Comparison of ENCODE assay signal across 18 cellular contexts in genomic region chr14:60245316-60246177, GRCh38. TPM values are rescaled to one million over a fixed set of nuclear protein-coding genes. Genes with fewer than 3 reads are reported as not detected.
DNase-seq lines count a peak whose midpoint lies in the region; ATAC-seq and TF ChIP-seq lines count a peak whose summit lies in the region.
"Had no signal": no experiment of that assay in that cellular context is flagged by ENCODE, and none has a peak within 500 bp of the region (broad histone marks: within the 10 kb centered on the region; RNA-seq: fewer than 3 reads in every experiment).

No MANE protein-coding gene starts in this region.

- H3K4me1 ChIP-seq in Caco-2 = peaks cover 4% of the 10 kb centered on the region; the same call in 1 of the 2 replicates
- H3K4me1 ChIP-seq: uterus had no signal

- no peaks in the 10 kb centered on the region for H3K36me3 ChIP-seq in Caco-2 (ENCODE audit: control insufficient read depth, insufficient read depth, low read length)
- H3K36me3 ChIP-seq: ascending aorta, sigmoid colon, uterus had no signal

- H3K9me3 ChIP-seq in Caco-2 = no peaks in the 10 kb centered on the region
- H3K9me3 ChIP-seq: ascending aorta, sigmoid colon, uterus had no signal

- no peaks in the 10 kb centered on the region for H3K9me3 Mint-ChIP-seq in activated naive CD8-positive, alpha-beta T cell treated with anti-CD3 and anti-CD28 coated beads, Interleukin-2, amount 10 ng/mL, durations not matched to agents 7 days and 5 days
- H3K9me3 Mint-ChIP-seq in type B pancreatic cell = peaks cover 4% of the 10 kb centered on the region
- no peaks in the 10 kb centered on the region for H3K9me3 Mint-ChIP-seq in Caco-2 (ENCODE audit: unreplicated experiment)
- H3K9me3 Mint-ChIP-seq in Calu3 (ENCODE audit: low read depth, unreplicated experiment) = no peaks in the 10 kb centered on the region
- H3K9me3 Mint-ChIP-seq: HFFc6; stimulated activated naive CD8-positive, alpha-beta T cell treated with anti-CD3 and anti-CD28 coated beads, Interleukin-15, amount 100 ng/mL, for 72 hours had no signal

- intact Hi-C loops in Caco-2 (cut with micrococcal nuclease; ENCODE audit: unreplicated experiment) = loop anchor here (5.0 kb wide), 1 partner anchor 87 kb away; no protein-coding TSS in a partner anchor
- intact Hi-C loops in Calu3 (cut with micrococcal nuclease; ENCODE audit: unreplicated experiment) = no loop called here

- CTCF ChIA-PET in Caco-2 (lab: Charles Lee) = no interaction called here
- CTCF ChIA-PET in Calu3 (lab: Charles Lee) = interaction anchor here (0.6 kb wide), 1 partner anchor 220 kb away, joined by 3 read pairs; no protein-coding TSS in a partner anchor

- H3K4me3 Mint-ChIP-seq in activated naive CD8-positive, alpha-beta T cell treated with anti-CD3 and anti-CD28 coated beads, Interleukin-2, amount 10 ng/mL, durations not matched to agents 7 days and 5 days = no peak overlapping the region
- peak overlapping the region; percentile 5 for H3K4me3 Mint-ChIP-seq in type B pancreatic cell
- H3K4me3 Mint-ChIP-seq in Caco-2 (ENCODE audit: unreplicated experiment) = no peak overlapping the region
- no peak overlapping the region for H3K4me3 Mint-ChIP-seq in Calu3 (ENCODE audit: low read depth, unreplicated experiment)
- H3K4me3 Mint-ChIP-seq: HFFc6 had no signal

- peak; percentile 14 for DNase-seq in stimulated activated CD4-positive, alpha-beta T cell treated with anti-CD3 and anti-CD28 coated beads, Interleukin-15, amount 100 ng/mL, for 24 hours
- no peak for DNase-seq in stimulated activated CD4-positive, alpha-beta T cell treated with anti-CD3 and anti-CD28 coated beads, Interleukin-12 subunit alpha, Interleukin-12 subunit beta, amount 100 ng/mL, for 4 hours
- DNase-seq in HUDEP-2 (lab: John Stamatoyannopoulos, UW; ENCODE audit: unreplicated experiment in 76 of 76) (peak in 61 of 76 experiments; percentile 9 to 84 (median 45)), type B pancreatic cell (ENCODE audit: extremely low spot score, unreplicated experiment) (no peak), Caco-2 (no peak), Calu3 (no peak)
- DNase-seq in activated naive CD8-positive, alpha-beta T cell treated with anti-CD3 and anti-CD28 coated beads, Interleukin-2, amount 10 ng/mL, durations not matched to agents 7 days and 5 days = no peak
- DNase-seq: cortex of kidney, head of caudate nucleus, HFFc6, NCI-H2029, NCI-H524, sigmoid colon, uterus had no signal

- H3K36me3 Mint-ChIP-seq in activated naive CD8-positive, alpha-beta T cell treated with anti-CD3 and anti-CD28 coated beads, Interleukin-2, amount 10 ng/mL, durations not matched to agents 7 days and 5 days = peaks cover 2% of the 10 kb centered on the region
- no peaks in the 10 kb centered on the region for H3K36me3 Mint-ChIP-seq in type B pancreatic cell
- peaks cover 21% of the 10 kb centered on the region for H3K36me3 Mint-ChIP-seq in Caco-2 (ENCODE audit: insufficient read depth, unreplicated experiment)
- peaks cover 25% of the 10 kb centered on the region for H3K36me3 Mint-ChIP-seq in Calu3 (ENCODE audit: insufficient read depth, unreplicated experiment)

- BruUV-seq in Caco-2 (replicated peaks; lab: Mats Ljungman, UMichigan) (no TSS peak), Calu3 (replicated peaks; lab: Mats Ljungman, UMichigan) (no TSS peak)

- POLR2A ChIA-PET in activated naive CD8-positive, alpha-beta T cell treated with anti-CD3 and anti-CD28 coated beads, Interleukin-2, amount 10 ng/mL, durations not matched to agents 7 days and 5 days (lab: Charles Lee) = no interaction called here
- POLR2A ChIA-PET in Caco-2 (lab: Charles Lee) = no interaction called here

- peak overlapping the region; percentile 21 for H3K27ac Mint-ChIP-seq in activated naive CD8-positive, alpha-beta T cell treated with anti-CD3 and anti-CD28 coated beads, Interleukin-2, amount 10 ng/mL, durations not matched to agents 7 days and 5 days
- H3K27ac Mint-ChIP-seq in type B pancreatic cell (no peak overlapping the region), Caco-2 (ENCODE audit: unreplicated experiment) (no peak overlapping the region), Calu3 (ENCODE audit: unreplicated experiment) (no peak overlapping the region)
- H3K27ac Mint-ChIP-seq: HFFc6; stimulated activated naive CD8-positive, alpha-beta T cell treated with anti-CD3 and anti-CD28 coated beads, Interleukin-15, amount 100 ng/mL, for 72 hours had no signal

- ATAC-seq in activated naive CD8-positive, alpha-beta T cell treated with anti-CD3 and anti-CD28 coated beads, Interleukin-2, amount 10 ng/mL, durations not matched to agents 7 days and 5 days (ENCODE audit: low read depth) = no peak
- no peak for ATAC-seq in HG02642 (IDR thresholded peaks at IDR 0.05; ENCODE audit: poor library complexity, unreplicated experiment)
- ATAC-seq: esophagus mucosa; stimulated activated naive CD8-positive, alpha-beta T cell treated with anti-CD3 and anti-CD28 coated beads, Interleukin-15, amount 100 ng/mL, for 72 hours had no signal

- TF ChIP-seq CTCF in type B pancreatic cell (conservative IDR thresholded peaks at IDR 0.05) = no peak
- no peak for TF ChIP-seq CTCF in Caco-2 (IDR thresholded peaks at IDR 0.05; ENCODE audit: insufficient read depth in 1 of 2, low read depth in 1 of 2, low read length in 1 of 2, severe bottlenecking in 1 of 2, unreplicated experiment in 1 of 2)
- no peak for TF ChIP-seq CTCF in Calu3 (IDR thresholded peaks at IDR 0.05; ENCODE audit: unreplicated experiment)

- no peak overlapping the region for H3K4me3 ChIP-seq in Caco-2 (ENCODE audit: low read depth, low read length)
- H3K4me3 ChIP-seq: ascending aorta, sigmoid colon, uterus had no signal

- H3K27me3 ChIP-seq in Caco-2 (replicated peaks; ENCODE audit: control insufficient read depth, insufficient read depth, low read length) = no peaks in the 10 kb centered on the region
- H3K27me3 ChIP-seq: ascending aorta, sigmoid colon, uterus had no signal

- H3K27me3 Mint-ChIP-seq in activated naive CD8-positive, alpha-beta T cell treated with anti-CD3 and anti-CD28 coated beads, Interleukin-2, amount 10 ng/mL, durations not matched to agents 7 days and 5 days = peaks cover 2% of the 10 kb centered on the region
- H3K27me3 Mint-ChIP-seq in type B pancreatic cell (no peaks in the 10 kb centered on the region), Caco-2 (ENCODE audit: insufficient read depth, unreplicated experiment) (no peaks in the 10 kb centered on the region), Calu3 (ENCODE audit: unreplicated experiment) (no peaks in the 10 kb centered on the region)
- H3K27me3 Mint-ChIP-seq: stimulated activated naive CD8-positive, alpha-beta T cell treated with anti-CD3 and anti-CD28 coated beads, Interleukin-15, amount 100 ng/mL, for 72 hours had no signal

- H3K4me1 Mint-ChIP-seq in activated naive CD8-positive, alpha-beta T cell treated with anti-CD3 and anti-CD28 coated beads, Interleukin-2, amount 10 ng/mL, durations not matched to agents 7 days and 5 days = peaks cover 25% of the 10 kb centered on the region
- H3K4me1 Mint-ChIP-seq in type B pancreatic cell (ENCODE audit: unreplicated experiment) (peaks cover 9% of the 10 kb centered on the region), Caco-2 (ENCODE audit: low read depth, unreplicated experiment) (peaks cover 11% of the 10 kb centered on the region), Calu3 (ENCODE audit: low read depth, unreplicated experiment) (peaks cover 8% of the 10 kb centered on the region)

RNA-seq across cellular contexts. Expression of gene PPM1A, which starts 3.5 kb away (rescaled TPM):
- 10 to 100 TPM; 45.8 to 54.4 TPM for total RNA-seq in activated naive CD8-positive, alpha-beta T cell treated with anti-CD3 and anti-CD28 coated beads, Interleukin-2, amount 10 ng/mL, durations not matched to agents 7 days and 5 days
- total RNA-seq in type B pancreatic cell (ENCODE audit: low replicate concordance) = 34.5 and 45.0 TPM in 2 replicates
- 34.9 and 35.6 TPM in 2 replicates for total RNA-seq in Caco-2 (2022)
- total RNA-seq in Calu3 (2022) = 38.9 and 40.0 TPM in 2 replicates

Comparison
In these comparisons a context has a peak if more than half of its experiments do, and no peak if none do; other contexts are left out.
1. DNase-seq: peak in stimulated activated CD4-positive, alpha-beta T cell treated with anti-CD3 and anti-CD28 coated beads, Interleukin-15, amount 100 ng/mL, for 24 hours (single experiment) and HUDEP-2 (61 of 76); none in stimulated activated CD4-positive, alpha-beta T cell treated with anti-CD3 and anti-CD28 coated beads, Interleukin-12 subunit alpha, Interleukin-12 subunit beta, amount 100 ng/mL, for 4 hours (single experiment), activated naive CD8-positive, alpha-beta T cell treated with anti-CD3 and anti-CD28 coated beads, Interleukin-2, amount 10 ng/mL, durations not matched to agents 7 days and 5 days (single experiment), type B pancreatic cell (single experiment), Caco-2 (0 of 2) and Calu3 (single experiment).